In the genomic region with DNA sequence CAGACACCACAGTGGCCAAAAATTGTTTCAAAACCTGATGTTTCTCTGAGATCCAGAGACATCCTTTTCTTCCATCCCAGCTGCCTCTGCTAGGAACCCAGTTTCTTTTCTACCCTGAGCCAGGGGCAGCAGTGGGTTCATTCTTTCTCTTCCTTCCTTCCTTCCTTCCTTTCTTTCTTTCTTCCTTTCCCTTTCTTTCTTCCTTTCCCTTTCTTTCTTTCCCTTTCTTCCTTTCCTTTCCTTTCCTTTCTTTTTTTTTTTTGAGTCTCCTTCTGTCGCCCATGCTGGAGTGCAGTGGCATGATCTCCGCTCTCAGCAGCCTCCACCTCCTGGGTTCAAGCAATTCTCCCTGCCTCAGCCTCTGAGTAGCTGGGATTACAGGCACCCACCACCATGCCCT, we compare ENCODE assay signal across 32 cellular contexts.
"Had no signal": no experiment of that assay in that cellular context is flagged by ENCODE, and none has a peak within 500 bp of the region (broad histone marks: within the 10 kb centered on the region; RNA-seq: fewer than 3 reads in every experiment).

No MANE protein-coding gene starts in this region.

- H3K9me3 ChIP-seq: adrenal gland, body of pancreas, colonic mucosa, esophagus squamous epithelium, gastroesophageal sphincter had no signal

- H3K27ac Mint-ChIP-seq: activated CD4-positive, alpha-beta memory T cell treated with anti-CD3 and anti-CD28 coated beads for 36 hours; activated CD4-positive, alpha-beta T cell treated with anti-CD3 and anti-CD28 coated beads for 36 hours; activated CD4-positive, alpha-beta T cell treated with anti-CD3 and anti-CD28 coated beads, Interleukin-2, amount 10 ng/mL, durations not matched to agents 24 days and 14 days; activated CD8-positive, alpha-beta T cell treated with anti-CD3 and anti-CD28 coated beads, Interleukin-2, amount 10 ng/mL, durations not matched to agents 7 days and 5 days; activated naive CD4-positive, alpha-beta T cell treated with anti-CD3 and anti-CD28 coated beads for 36 hours; activated naive CD4-positive, alpha-beta T cell treated with anti-CD3 and anti-CD28 coated beads, Interleukin-2, amount 50 U/mL, for 24 hours; activated naive CD8-positive, alpha-beta T cell treated with anti-CD3 and anti-CD28 coated beads for 36 hours; activated naive CD8-positive, alpha-beta T cell treated with anti-CD3 and anti-CD28 coated beads, Interleukin-2, amount 50 U/mL, for 24 hours; activated T-helper 1 cell treated with anti-CD3 and anti-CD28 coated beads, Interleukin-12 subunit alpha, Interleukin-12 subunit beta, Interleukin-2, Interleukin-4 antibody, amounts not matched to agents 30 ng/mL and 10 ng/mL and 1 ng/mL, durations not matched to agents 14 hours and 24 hours and 36 hours; activated T-helper 2 cell treated with anti-CD3 and anti-CD28 coated beads, Interferon-gamma antibody, Interleukin-2, Interleukin-4, amounts not matched to agents 10 μg/mL and 5 μg/mL and 100 μg/mL, durations not matched to agents 14 hours and 24 hours and 36 hours; effector memory CD8-positive, alpha-beta T cell; T-helper 1 cell treated with Interleukin-12 subunit alpha and Interleukin-12 subunit beta and Interleukin-4 antibody, amounts not matched to agents 30 μg/mL and 1 μg/mL, for 36 hours had no signal

- H3K36me3 ChIP-seq: adrenal gland, colonic mucosa, esophagus squamous epithelium, gastroesophageal sphincter had no signal

- H3K9me3 Mint-ChIP-seq: activated CD4-positive, alpha-beta memory T cell treated with anti-CD3 and anti-CD28 coated beads for 36 hours; activated CD4-positive, alpha-beta T cell treated with anti-CD3 and anti-CD28 coated beads, Interleukin-2, amount 10 ng/mL, durations not matched to agents 24 days and 14 days; activated naive CD4-positive, alpha-beta T cell treated with anti-CD3 and anti-CD28 coated beads for 36 hours; activated naive CD4-positive, alpha-beta T cell treated with anti-CD3 and anti-CD28 coated beads, Interleukin-2, amount 50 U/mL, for 24 hours; activated naive CD8-positive, alpha-beta T cell treated with anti-CD3 and anti-CD28 coated beads for 36 hours; activated naive CD8-positive, alpha-beta T cell treated with anti-CD3 and anti-CD28 coated beads, Interleukin-2, amount 50 U/mL, for 24 hours; activated T-helper 1 cell treated with anti-CD3 and anti-CD28 coated beads, Interleukin-12 subunit alpha, Interleukin-12 subunit beta, Interleukin-2, Interleukin-4 antibody, amounts not matched to agents 30 ng/mL and 10 ng/mL and 1 ng/mL, durations not matched to agents 14 hours and 24 hours and 36 hours; activated T-helper 2 cell treated with anti-CD3 and anti-CD28 coated beads, Interferon-gamma antibody, Interleukin-2, Interleukin-4, amounts not matched to agents 10 μg/mL and 5 μg/mL and 100 μg/mL, durations not matched to agents 14 hours and 24 hours and 36 hours; effector memory CD8-positive, alpha-beta T cell; T-helper 1 cell treated with Interleukin-12 subunit alpha and Interleukin-12 subunit beta and Interleukin-4 antibody, amounts not matched to agents 30 μg/mL and 1 μg/mL, for 36 hours had no signal

- H3K4me3 ChIP-seq: adrenal gland, body of pancreas, colonic mucosa, esophagus squamous epithelium, gastroesophageal sphincter had no signal

- DNase-seq: activated CD4-positive, alpha-beta memory T cell treated with anti-CD3 and anti-CD28 coated beads for 36 hours; activated CD4-positive, alpha-beta T cell treated with anti-CD3 and anti-CD28 coated beads for 36 hours; activated CD4-positive, alpha-beta T cell treated with anti-CD3 and anti-CD28 coated beads, Interleukin-2, amount 10 ng/mL, durations not matched to agents 24 days and 14 days; activated CD4-positive, CD25-positive, alpha-beta regulatory T cell; activated CD4-positive, CD25-positive, alpha-beta regulatory T cell treated with anti-CD3 and anti-CD28 coated beads, Interleukin-2, amount 50 U/mL, for 72 hours; activated CD8-positive, alpha-beta memory T cell treated with anti-CD3 and anti-CD28 coated beads, Interleukin-2, amount 10 ng/mL, durations not matched to agents 7 days and 5 days; activated CD8-positive, alpha-beta memory T cell treated with anti-CD3 and anti-CD28 coated beads, Interleukin-2, amount 50 U/mL, for 4 hours; activated CD8-positive, alpha-beta T cell treated with anti-CD3 and anti-CD28 coated beads, Interleukin-2, amount 10 ng/mL, durations not matched to agents 7 days and 5 days; activated effector memory CD4-positive, alpha-beta T cell treated with anti-CD3 and anti-CD28 coated beads, Interleukin-2, amount 50 U/mL, for 16 hours; activated naive CD4-positive, alpha-beta T cell treated with anti-CD3 and anti-CD28 coated beads for 36 hours; activated naive CD8-positive, alpha-beta T cell treated with anti-CD3 and anti-CD28 coated beads for 36 hours; activated naive CD8-positive, alpha-beta T cell treated with anti-CD3 and anti-CD28 coated beads, Interleukin-2, amount 50 U/mL, for 24 hours; activated T-cell treated with anti-CD3 and anti-CD28 coated beads, Interleukin-2, amount 50 U/mL, for 1 hour; activated T-cell treated with anti-CD3 and anti-CD28 coated beads, Interleukin-2, amount 50 U/mL, for 48 hours; adrenal gland; amygdala; body of pancreas; caudate nucleus; cerebellar nuclear complex; colonic mucosa; dermis blood vessel endothelial cell; effector CD4-positive, alpha-beta T cell; effector memory CD8-positive, alpha-beta T cell; esophagus squamous epithelium; foreskin melanocyte; head of caudate nucleus; hippocampal formation had no signal

- H3K4me1 Mint-ChIP-seq: activated CD4-positive, alpha-beta T cell treated with anti-CD3 and anti-CD28 coated beads for 36 hours; activated CD8-positive, alpha-beta memory T cell treated with anti-CD3 and anti-CD28 coated beads, Interleukin-2, amount 10 ng/mL, durations not matched to agents 7 days and 5 days; activated naive CD4-positive, alpha-beta T cell treated with anti-CD3 and anti-CD28 coated beads, Interleukin-2, amount 50 U/mL, for 24 hours; activated naive CD8-positive, alpha-beta T cell treated with anti-CD3 and anti-CD28 coated beads for 36 hours; activated naive CD8-positive, alpha-beta T cell treated with anti-CD3 and anti-CD28 coated beads, Interleukin-2, amount 50 U/mL, for 24 hours had no signal

- H3K4me1 ChIP-seq: body of pancreas, colonic mucosa, esophagus squamous epithelium, gastroesophageal sphincter had no signal

- ATAC-seq: activated CD4-positive, alpha-beta T cell treated with anti-CD3 and anti-CD28 coated beads for 36 hours; activated CD8-positive, alpha-beta memory T cell treated with anti-CD3 and anti-CD28 coated beads, Interleukin-2, amount 10 ng/mL, durations not matched to agents 7 days and 5 days; activated CD8-positive, alpha-beta T cell treated with anti-CD3 and anti-CD28 coated beads, Interleukin-2, amount 10 ng/mL, durations not matched to agents 7 days and 5 days; activated naive CD8-positive, alpha-beta T cell treated with anti-CD3 and anti-CD28 coated beads, Interleukin-2, amount 50 U/mL, for 24 hours; body of pancreas; effector memory CD8-positive, alpha-beta T cell; gastroesophageal sphincter had no signal

- H3K27ac ChIP-seq: adrenal gland, body of pancreas, colonic mucosa, esophagus squamous epithelium, gastroesophageal sphincter had no signal

- H3K36me3 Mint-ChIP-seq: activated CD4-positive, alpha-beta memory T cell treated with anti-CD3 and anti-CD28 coated beads for 36 hours; activated CD8-positive, alpha-beta memory T cell treated with anti-CD3 and anti-CD28 coated beads, Interleukin-2, amount 10 ng/mL, durations not matched to agents 7 days and 5 days; activated naive CD4-positive, alpha-beta T cell treated with anti-CD3 and anti-CD28 coated beads, Interleukin-2, amount 50 U/mL, for 24 hours; activated naive CD8-positive, alpha-beta T cell treated with anti-CD3 and anti-CD28 coated beads for 36 hours had no signal

- H3K27me3 Mint-ChIP-seq: activated CD4-positive, alpha-beta memory T cell treated with anti-CD3 and anti-CD28 coated beads for 36 hours; activated CD4-positive, alpha-beta T cell treated with anti-CD3 and anti-CD28 coated beads for 36 hours; activated naive CD4-positive, alpha-beta T cell treated with anti-CD3 and anti-CD28 coated beads, Interleukin-2, amount 50 U/mL, for 24 hours; activated naive CD8-positive, alpha-beta T cell treated with anti-CD3 and anti-CD28 coated beads for 36 hours; activated naive CD8-positive, alpha-beta T cell treated with anti-CD3 and anti-CD28 coated beads, Interleukin-2, amount 50 U/mL, for 24 hours had no signal

- H3K4me3 Mint-ChIP-seq: activated CD4-positive, alpha-beta memory T cell treated with anti-CD3 and anti-CD28 coated beads for 36 hours; activated CD4-positive, alpha-beta T cell treated with anti-CD3 and anti-CD28 coated beads for 36 hours; activated CD4-positive, alpha-beta T cell treated with anti-CD3 and anti-CD28 coated beads, Interleukin-2, amount 10 ng/mL, durations not matched to agents 24 days and 14 days; activated CD8-positive, alpha-beta memory T cell treated with anti-CD3 and anti-CD28 coated beads, Interleukin-2, amount 10 ng/mL, durations not matched to agents 7 days and 5 days; activated CD8-positive, alpha-beta T cell treated with anti-CD3 and anti-CD28 coated beads, Interleukin-2, amount 10 ng/mL, durations not matched to agents 7 days and 5 days; activated naive CD4-positive, alpha-beta T cell treated with anti-CD3 and anti-CD28 coated beads for 36 hours; activated naive CD4-positive, alpha-beta T cell treated with anti-CD3 and anti-CD28 coated beads, Interleukin-2, amount 50 U/mL, for 24 hours; activated naive CD8-positive, alpha-beta T cell treated with anti-CD3 and anti-CD28 coated beads for 36 hours; activated naive CD8-positive, alpha-beta T cell treated with anti-CD3 and anti-CD28 coated beads, Interleukin-2, amount 50 U/mL, for 24 hours; activated T-helper 1 cell treated with anti-CD3 and anti-CD28 coated beads, Interleukin-12 subunit alpha, Interleukin-12 subunit beta, Interleukin-2, Interleukin-4 antibody, amounts not matched to agents 30 ng/mL and 10 ng/mL and 1 ng/mL, durations not matched to agents 14 hours and 24 hours and 36 hours; effector memory CD8-positive, alpha-beta T cell; T-helper 1 cell treated with Interleukin-12 subunit alpha and Interleukin-12 subunit beta and Interleukin-4 antibody, amounts not matched to agents 30 μg/mL and 1 μg/mL, for 36 hours had no signal
